In the genomic region with DNA sequence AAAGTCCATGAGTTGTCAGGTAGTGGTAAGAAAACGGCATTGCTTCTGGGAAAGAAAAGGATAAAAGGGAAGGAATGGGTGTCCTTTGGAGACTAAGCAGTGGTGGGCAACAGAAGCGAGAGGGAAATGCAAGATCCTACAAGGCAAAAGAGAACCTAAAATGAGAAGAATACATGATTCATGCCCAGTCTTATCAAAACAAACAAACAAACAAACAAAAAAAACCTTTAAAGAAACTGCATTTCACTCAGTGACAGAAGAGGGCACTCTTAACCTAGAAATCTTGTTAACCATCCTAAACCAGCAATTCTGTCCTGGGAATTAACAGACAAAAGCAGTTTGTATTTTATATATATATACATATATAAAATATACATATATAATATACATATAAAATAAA, we compare ENCODE assay signal across 1 cellular context.
TF ChIP-seq lines count a peak whose summit lies in the region.

No MANE protein-coding gene starts in this region.

TF ChIP-seq in H1, 55 proteins besides CTCF, POLR2A, EP300 and RAD21 (continued from another document):
- TF ChIP-seq, protein P1, sequence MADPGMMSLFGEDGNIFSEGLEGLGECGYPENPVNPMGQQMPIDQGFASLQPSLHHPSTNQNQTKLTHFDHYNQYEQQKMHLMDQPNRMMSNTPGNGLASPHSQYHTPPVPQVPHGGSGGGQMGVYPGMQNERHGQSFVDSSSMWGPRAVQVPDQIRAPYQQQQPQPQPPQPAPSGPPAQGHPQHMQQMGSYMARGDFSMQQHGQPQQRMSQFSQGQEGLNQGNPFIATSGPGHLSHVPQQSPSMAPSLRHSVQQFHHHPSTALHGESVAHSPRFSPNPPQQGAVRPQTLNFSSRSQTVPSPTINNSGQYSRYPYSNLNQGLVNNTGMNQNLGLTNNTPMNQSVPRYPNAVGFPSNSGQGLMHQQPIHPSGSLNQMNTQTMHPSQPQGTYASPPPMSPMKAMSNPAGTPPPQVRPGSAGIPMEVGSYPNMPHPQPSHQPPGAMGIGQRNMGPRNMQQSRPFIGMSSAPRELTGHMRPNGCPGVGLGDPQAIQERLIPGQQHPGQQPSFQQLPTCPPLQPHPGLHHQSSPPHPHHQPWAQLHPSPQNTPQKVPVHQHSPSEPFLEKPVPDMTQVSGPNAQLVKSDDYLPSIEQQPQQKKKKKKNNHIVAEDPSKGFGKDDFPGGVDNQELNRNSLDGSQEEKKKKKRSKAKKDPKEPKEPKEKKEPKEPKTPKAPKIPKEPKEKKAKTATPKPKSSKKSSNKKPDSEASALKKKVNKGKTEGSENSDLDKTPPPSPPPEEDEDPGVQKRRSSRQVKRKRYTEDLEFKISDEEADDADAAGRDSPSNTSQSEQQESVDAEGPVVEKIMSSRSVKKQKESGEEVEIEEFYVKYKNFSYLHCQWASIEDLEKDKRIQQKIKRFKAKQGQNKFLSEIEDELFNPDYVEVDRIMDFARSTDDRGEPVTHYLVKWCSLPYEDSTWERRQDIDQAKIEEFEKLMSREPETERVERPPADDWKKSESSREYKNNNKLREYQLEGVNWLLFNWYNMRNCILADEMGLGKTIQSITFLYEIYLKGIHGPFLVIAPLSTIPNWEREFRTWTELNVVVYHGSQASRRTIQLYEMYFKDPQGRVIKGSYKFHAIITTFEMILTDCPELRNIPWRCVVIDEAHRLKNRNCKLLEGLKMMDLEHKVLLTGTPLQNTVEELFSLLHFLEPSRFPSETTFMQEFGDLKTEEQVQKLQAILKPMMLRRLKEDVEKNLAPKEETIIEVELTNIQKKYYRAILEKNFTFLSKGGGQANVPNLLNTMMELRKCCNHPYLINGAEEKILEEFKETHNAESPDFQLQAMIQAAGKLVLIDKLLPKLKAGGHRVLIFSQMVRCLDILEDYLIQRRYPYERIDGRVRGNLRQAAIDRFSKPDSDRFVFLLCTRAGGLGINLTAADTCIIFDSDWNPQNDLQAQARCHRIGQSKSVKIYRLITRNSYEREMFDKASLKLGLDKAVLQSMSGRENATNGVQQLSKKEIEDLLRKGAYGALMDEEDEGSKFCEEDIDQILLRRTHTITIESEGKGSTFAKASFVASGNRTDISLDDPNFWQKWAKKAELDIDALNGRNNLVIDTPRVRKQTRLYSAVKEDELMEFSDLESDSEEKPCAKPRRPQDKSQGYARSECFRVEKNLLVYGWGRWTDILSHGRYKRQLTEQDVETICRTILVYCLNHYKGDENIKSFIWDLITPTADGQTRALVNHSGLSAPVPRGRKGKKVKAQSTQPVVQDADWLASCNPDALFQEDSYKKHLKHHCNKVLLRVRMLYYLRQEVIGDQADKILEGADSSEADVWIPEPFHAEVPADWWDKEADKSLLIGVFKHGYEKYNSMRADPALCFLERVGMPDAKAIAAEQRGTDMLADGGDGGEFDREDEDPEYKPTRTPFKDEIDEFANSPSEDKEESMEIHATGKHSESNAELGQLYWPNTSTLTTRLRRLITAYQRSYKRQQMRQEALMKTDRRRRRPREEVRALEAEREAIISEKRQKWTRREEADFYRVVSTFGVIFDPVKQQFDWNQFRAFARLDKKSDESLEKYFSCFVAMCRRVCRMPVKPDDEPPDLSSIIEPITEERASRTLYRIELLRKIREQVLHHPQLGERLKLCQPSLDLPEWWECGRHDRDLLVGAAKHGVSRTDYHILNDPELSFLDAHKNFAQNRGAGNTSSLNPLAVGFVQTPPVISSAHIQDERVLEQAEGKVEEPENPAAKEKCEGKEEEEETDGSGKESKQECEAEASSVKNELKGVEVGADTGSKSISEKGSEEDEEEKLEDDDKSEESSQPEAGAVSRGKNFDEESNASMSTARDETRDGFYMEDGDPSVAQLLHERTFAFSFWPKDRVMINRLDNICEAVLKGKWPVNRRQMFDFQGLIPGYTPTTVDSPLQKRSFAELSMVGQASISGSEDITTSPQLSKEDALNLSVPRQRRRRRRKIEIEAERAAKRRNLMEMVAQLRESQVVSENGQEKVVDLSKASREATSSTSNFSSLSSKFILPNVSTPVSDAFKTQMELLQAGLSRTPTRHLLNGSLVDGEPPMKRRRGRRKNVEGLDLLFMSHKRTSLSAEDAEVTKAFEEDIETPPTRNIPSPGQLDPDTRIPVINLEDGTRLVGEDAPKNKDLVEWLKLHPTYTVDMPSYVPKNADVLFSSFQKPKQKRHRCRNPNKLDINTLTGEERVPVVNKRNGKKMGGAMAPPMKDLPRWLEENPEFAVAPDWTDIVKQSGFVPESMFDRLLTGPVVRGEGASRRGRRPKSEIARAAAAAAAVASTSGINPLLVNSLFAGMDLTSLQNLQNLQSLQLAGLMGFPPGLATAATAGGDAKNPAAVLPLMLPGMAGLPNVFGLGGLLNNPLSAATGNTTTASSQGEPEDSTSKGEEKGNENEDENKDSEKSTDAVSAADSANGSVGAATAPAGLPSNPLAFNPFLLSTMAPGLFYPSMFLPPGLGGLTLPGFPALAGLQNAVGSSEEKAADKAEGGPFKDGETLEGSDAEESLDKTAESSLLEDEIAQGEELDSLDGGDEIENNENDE (IDR thresholded peaks at IDR 0.05; ENCODE audit: insufficient replicate concordance, low read length) = no peak
- TF ChIP-seq RXRA (IDR thresholded peaks at IDR 0.05; ENCODE audit: insufficient read depth, low read depth, low read length) = no peak
TF ChIP-seq in H1: peak in this region for 0.
